Comparison of ENCODE assay signal across 14 cellular contexts in the genomic region with DNA sequence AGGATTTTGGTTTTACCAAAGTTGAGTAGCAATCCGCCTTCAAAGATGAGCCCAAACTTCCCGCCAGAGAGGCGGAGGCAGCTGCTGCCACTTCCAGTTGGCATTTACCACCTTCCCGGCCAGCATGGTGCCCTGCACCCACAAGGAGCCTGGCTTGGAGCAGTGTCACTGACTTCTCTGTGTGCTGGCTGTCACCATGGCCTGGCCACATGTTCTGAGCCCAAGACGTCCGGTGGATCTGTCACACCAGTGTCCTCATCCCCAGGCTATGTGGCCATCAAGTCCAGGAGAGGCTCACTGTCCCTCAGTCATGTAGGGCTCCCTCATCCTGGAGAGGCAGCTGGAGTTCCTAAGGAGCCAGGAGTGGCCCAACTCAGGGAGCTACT.
"Had no signal": no experiment of that assay in that cellular context is flagged by ENCODE, and none has a peak within 500 bp of the region (broad histone marks: within the 10 kb centered on the region; RNA-seq: fewer than 3 reads in every experiment).

No MANE protein-coding gene starts in this region.

- H3K27ac ChIP-seq: adrenal gland, pancreas, SJSA1 had no signal

- H3K9me3 Mint-ChIP-seq: activated CD4-positive, alpha-beta memory T cell treated with anti-CD3 and anti-CD28 coated beads, Interleukin-2, amount 10 ng/mL, durations not matched to agents 7 days and 5 days; activated T-helper 1 cell treated with anti-CD3 and anti-CD28 coated beads, Interleukin-12 subunit alpha, Interleukin-12 subunit beta, Interleukin-2, Interleukin-4 antibody, amounts not matched to agents 30 ng/mL and 10 ng/mL and 1 ng/mL, durations not matched to agents 14 hours and 24 hours and 36 hours had no signal

- H3K9me3 ChIP-seq: adrenal gland, pancreas, SJSA1 had no signal

- H3K36me3 ChIP-seq: adrenal gland, pancreas, SJSA1 had no signal

- ATAC-seq: pancreas had no signal

- H3K4me3 Mint-ChIP-seq: activated CD4-positive, alpha-beta memory T cell treated with anti-CD3 and anti-CD28 coated beads, Interleukin-2, amount 10 ng/mL, durations not matched to agents 7 days and 5 days; activated T-helper 1 cell treated with anti-CD3 and anti-CD28 coated beads, Interleukin-12 subunit alpha, Interleukin-12 subunit beta, Interleukin-2, Interleukin-4 antibody, amounts not matched to agents 30 ng/mL and 10 ng/mL and 1 ng/mL, durations not matched to agents 14 hours and 24 hours and 36 hours; neural crest cell had no signal

- DNase-seq: activated CD4-positive, alpha-beta memory T cell treated with anti-CD3 and anti-CD28 coated beads, Interleukin-2, amount 10 ng/mL, durations not matched to agents 7 days and 5 days; activated CD8-positive, alpha-beta memory T cell treated with anti-CD3 and anti-CD28 coated beads, Interleukin-2, amount 50 U/mL, for 48 hours; activated naive CD4-positive, alpha-beta T cell treated with anti-CD3 and anti-CD28 coated beads, Interleukin-2, amount 50 U/mL, for 16 hours; dermis blood vessel endothelial cell; glutamatergic neuron; left ventricle myocardium superior; pancreas; stimulated activated CD4-positive, alpha-beta T cell treated with anti-CD3 and anti-CD28 coated beads, Interleukin-2, amount 100 ng/mL, for 24 hours; stimulated activated naive CD4-positive, alpha-beta T cell; SW 1271 had no signal

- H3K4me3 ChIP-seq: adrenal gland, pancreas, SJSA1 had no signal

- H3K27ac Mint-ChIP-seq: activated CD4-positive, alpha-beta memory T cell treated with anti-CD3 and anti-CD28 coated beads, Interleukin-2, amount 10 ng/mL, durations not matched to agents 7 days and 5 days; activated T-helper 1 cell treated with anti-CD3 and anti-CD28 coated beads, Interleukin-12 subunit alpha, Interleukin-12 subunit beta, Interleukin-2, Interleukin-4 antibody, amounts not matched to agents 30 ng/mL and 10 ng/mL and 1 ng/mL, durations not matched to agents 14 hours and 24 hours and 36 hours had no signal

- H3K4me1 ChIP-seq: adrenal gland, pancreas had no signal

- H3K27me3 ChIP-seq: adrenal gland, pancreas, SJSA1 had no signal

- H3K4me1 Mint-ChIP-seq: activated CD4-positive, alpha-beta memory T cell treated with anti-CD3 and anti-CD28 coated beads, Interleukin-2, amount 10 ng/mL, durations not matched to agents 7 days and 5 days had no signal
